ENCODE assay signal across 9 cellular contexts in genomic region chr10:110010076-110011069, GRCh38. TPM values are rescaled to one million over a fixed set of nuclear protein-coding genes. Genes with fewer than 3 reads are reported as not detected.
DNase-seq lines count a peak whose midpoint lies in the region; ATAC-seq and TF ChIP-seq lines count a peak whose summit lies in the region.
"Had no signal": no experiment of that assay in that cellular context is flagged by ENCODE, and none has a peak within 500 bp of the region (broad histone marks: within the 10 kb centered on the region; RNA-seq: fewer than 3 reads in every experiment).

No MANE protein-coding gene starts in this region.

- no peaks in the 10 kb centered on the region for H3K27me3 ChIP-seq in SU-DHL-6 (ENCODE audit: low read length)
- H3K27me3 ChIP-seq in spleen (replicated peaks in 1 of 7), result no peaks in the 10 kb centered on the region
- H3K27me3 ChIP-seq in gastroesophageal sphincter, result no peaks in the 10 kb centered on the region
- no peaks in the 10 kb centered on the region for H3K27me3 ChIP-seq in adrenal gland
- H3K27me3 ChIP-seq: pancreas had no signal

- H3K9me3 ChIP-seq in SU-DHL-6 (ENCODE audit: insufficient read depth, low read length) (no peaks in the 10 kb centered on the region), spleen (no peaks in the 10 kb centered on the region), gastroesophageal sphincter (no peaks in the 10 kb centered on the region), adrenal gland (replicated peaks in 1 of 3) (no peaks in the 10 kb centered on the region)
- H3K9me3 ChIP-seq: pancreas had no signal

- intact Hi-C loops in spleen (cut with DNase I; ENCODE audit: low total_unique reads), result loop anchor here (10.0 kb wide), 1 partner anchor 54 kb away; no protein-coding TSS in a partner anchor
- intact Hi-C loops in adrenal gland (cut with DNase I), result loop anchor here in 1 of 2 donors (10.0 kb wide), 1 partner anchor 64 kb away; no protein-coding TSS in a partner anchor

- no peak for TF ChIP-seq EP300 in gastroesophageal sphincter (IDR thresholded peaks at IDR 0.05)

- H3K4me3 ChIP-seq in SU-DHL-6 (ENCODE audit: insufficient read depth, low read length, poor library complexity, severe bottlenecking), result peak overlapping the region; percentile 62
- H3K4me3 ChIP-seq in spleen, result peak overlapping the region in 3 of 8 donors; percentile 82 to 92 (median 92)
- H3K4me3 ChIP-seq in gastroesophageal sphincter, result peak overlapping the region in 1 of 2 donors; percentile 91
- H3K4me3 ChIP-seq in adrenal gland, result peak overlapping the region in 1 of 4 donors; percentile 96

- TF ChIP-seq CTCF in SU-DHL-6 (IDR thresholded peaks at IDR 0.05; ENCODE audit: insufficient read depth, low read length, poor library complexity, severe bottlenecking) (no peak), spleen (IDR thresholded peaks at IDR 0.05 in 8 of 11, conservative IDR thresholded peaks at IDR 0.05 in 3 of 11) (no peak), gastroesophageal sphincter (IDR thresholded peaks at IDR 0.05) (no peak), adrenal gland (IDR thresholded peaks at IDR 0.05) (no peak)

- H3K4me2 ChIP-seq in SU-DHL-6 (ENCODE audit: low read depth, low read length, poor library complexity, severe bottlenecking), result peak overlapping the region; percentile 84

- H3K36me3 ChIP-seq in SU-DHL-6 (ENCODE audit: low read length), result no peaks in the 10 kb centered on the region
- no peaks in the 10 kb centered on the region for H3K36me3 ChIP-seq in spleen
- H3K36me3 ChIP-seq in gastroesophageal sphincter, result no peaks in the 10 kb centered on the region
- H3K36me3 ChIP-seq in adrenal gland (replicated peaks in 1 of 2), result no peaks in the 10 kb centered on the region
- H3K36me3 ChIP-seq: pancreas had no signal

- no peak for TF ChIP-seq POLR2A in spleen (IDR thresholded peaks at IDR 0.05)
- TF ChIP-seq POLR2A in gastroesophageal sphincter (IDR thresholded peaks at IDR 0.05), result no peak
- TF ChIP-seq POLR2A in adrenal gland (IDR thresholded peaks at IDR 0.05), result no peak

- H4K20me1 ChIP-seq in SU-DHL-6 (ENCODE audit: low read depth, low read length), result peaks cover 21% of the 10 kb centered on the region

- 53 to 62% (median 58%) methylated on average over 4 of the region's 4 CpGs for WGBS in spleen, 5 donors
- WGBS in gastroesophageal sphincter (ENCODE audit: low coverage in 1 of 2), 2 donors, result 61 to 76% methylated on average over 4 of the region's 4 CpGs
- 68 to 81% (median 80%) methylated on average over 4 of the region's 4 CpGs for WGBS in adrenal gland, 4 donors

- H3K27ac ChIP-seq in SU-DHL-6 (ENCODE audit: low read depth, low read length), result peak overlapping the region; percentile 93
- peak overlapping the region; percentile 23 for H3K27ac ChIP-seq in cingulate gyrus (ENCODE audit: low read depth, low read length)
- peak overlapping the region in 7 of 8 donors; percentile 21 to 96 (median 89) for H3K27ac ChIP-seq in spleen
- H3K27ac ChIP-seq in gastroesophageal sphincter, result peak overlapping the region in 1 of 4 donors; percentile 41
- no peak overlapping the region for H3K27ac ChIP-seq in adrenal gland

- DNase-seq in ELR (ENCODE audit: low read depth) (peak; percentile 24), spleen (no peak), islet precursor cell (no peak), adrenal gland (no peak)

- no peak overlapping the region for H2AFZ ChIP-seq in SU-DHL-6 (ENCODE audit: low read depth, low read length, severe bottlenecking)

- peak overlapping the region; percentile 95 for H3K9ac ChIP-seq in SU-DHL-6 (ENCODE audit: low read length)

- no peaks in the 10 kb centered on the region for H3K9me2 ChIP-seq in SU-DHL-6 (replicated peaks; ENCODE audit: insufficient read depth, low read length)

- H3K4me1 ChIP-seq in spleen (peaks cover 19 to 90% (median 70%) of the 10 kb centered on the region in 6 donors), gastroesophageal sphincter (peaks cover 0 to 41% (median 3%) of the 10 kb centered on the region in 3 donors), adrenal gland (replicated peaks in 1 of 2) (peaks cover 4 to 36% of the 10 kb centered on the region in 2 donors)

- ATAC-seq in GM21786 (IDR thresholded peaks at IDR 0.05; ENCODE audit: unreplicated experiment), result peak; percentile 33
- no peak for ATAC-seq in gastroesophageal sphincter

- H3F3A ChIP-seq in SU-DHL-6 (ENCODE audit: insufficient read depth), result peaks cover 22% of the 10 kb centered on the region

- H3K79me2 ChIP-seq in SU-DHL-6 (ENCODE audit: insufficient read depth, low read length), result peaks cover 70% of the 10 kb centered on the region

RNA-seq across cellular contexts. Expression of gene ADD3, which starts 2.6 kb away (rescaled TPM):
- total RNA-seq in spleen (100 to 1,000 TPM in 4 of 7 donors, 10 to 100 TPM in 3; 91.2 to 155 (median 101) TPM), gastroesophageal sphincter (100 to 1,000 TPM in 2 of 4 donors, 10 to 100 TPM in 2; 50.3 to 277 (median 118) TPM), adrenal gland (100 to 1,000 TPM in 2 of 8 donors, 10 to 100 TPM in 6; 20.9 to 122 (median 49.4) TPM)
- polyA plus RNA-seq in spleen (10 to 100 TPM; 35.0 to 55.9 (median 41.2) TPM), adrenal gland (10 to 100 TPM; 15.6 to 38.7 (median 31.6) TPM)

Comparison
In these comparisons a context has a peak if more than half of its experiments do, and no peak if none do; other contexts are left out.
1. H3K27ac ChIP-seq: peak in SU-DHL-6 (single experiment), cingulate gyrus (single experiment) and spleen (7 of 8); none in adrenal gland (0 of 5).